ENCODE assay signal across 12 cellular contexts in genomic region chr3:18657858-18658820, GRCh38.
DNase-seq lines count a peak whose midpoint lies in the region; ATAC-seq lines count a peak whose summit lies in the region.
"Had no signal": no experiment of that assay in that cellular context is flagged by ENCODE, and none has a peak within 500 bp of the region (broad histone marks: within the 10 kb centered on the region; RNA-seq: fewer than 3 reads in every experiment).

No MANE protein-coding gene starts in this region.

- no peaks in the 10 kb centered on the region for H3K9me3 ChIP-seq in naive thymus-derived CD4-positive, alpha-beta T cell (ENCODE audit: control insufficient read depth in 2 of 3, low read length in 3 of 3)
- H3K9me3 ChIP-seq: esophagus squamous epithelium, thyroid gland had no signal

- ATAC-seq in activated T-helper 17 cell treated with anti-CD3 and anti-CD28 coated beads, Interleukin-2, amount 50 U/mL, for 72 hours (replicated peaks), result peak; percentile 79
- ATAC-seq in naive thymus-derived CD4-positive, alpha-beta T cell, result peak; percentile 56

- no peaks in the 10 kb centered on the region for H3K36me3 ChIP-seq in naive thymus-derived CD4-positive, alpha-beta T cell (ENCODE audit: control insufficient read depth in 2 of 3, insufficient read depth in 3 of 3, low read length in 3 of 3)
- H3K36me3 ChIP-seq: esophagus squamous epithelium, thyroid gland had no signal

- H3K27me3 Mint-ChIP-seq in activated T-helper 17 cell treated with anti-CD3 and anti-CD28 coated beads, Interleukin-2, amount 50 U/mL, for 72 hours, result no peaks in the 10 kb centered on the region
- no peaks in the 10 kb centered on the region for H3K27me3 Mint-ChIP-seq in naive thymus-derived CD4-positive, alpha-beta T cell

- POLR2A ChIA-PET in naive thymus-derived CD4-positive, alpha-beta T cell (lab: Charles Lee), result interaction anchor here (0.6 to 1.0 kb wide), 7 partner anchors 34 to 229 kb away, joined by 3 to 4 read pairs (median 3); no protein-coding TSS in a partner anchor

- no peak overlapping the region for H3K4me3 ChIP-seq in naive thymus-derived CD4-positive, alpha-beta T cell (ENCODE audit: low read length)
- H3K4me3 ChIP-seq: esophagus squamous epithelium, thyroid gland had no signal

- in situ Hi-C loops in KBM-7 (cut with MboI; ENCODE audit: low pct_unique_long_range_greater_than_20kb, low sequenced_read_pairs), result no loop called here

- peaks cover 3% of the 10 kb centered on the region for H3K9me3 Mint-ChIP-seq in activated T-helper 17 cell treated with anti-CD3 and anti-CD28 coated beads, Interleukin-2, amount 50 U/mL, for 72 hours
- peaks cover 0 to 19% (median 0%) of the 10 kb centered on the region in 11 donors for H3K9me3 Mint-ChIP-seq in naive thymus-derived CD4-positive, alpha-beta T cell

- peaks cover 30% of the 10 kb centered on the region for H3K4me1 Mint-ChIP-seq in activated T-helper 17 cell treated with anti-CD3 and anti-CD28 coated beads, Interleukin-2, amount 50 U/mL, for 72 hours
- H3K4me1 Mint-ChIP-seq in naive thymus-derived CD4-positive, alpha-beta T cell, result peaks cover 24 to 66% (median 39%) of the 10 kb centered on the region in 7 donors

- H3K27ac ChIP-seq in naive thymus-derived CD4-positive, alpha-beta T cell (ENCODE audit: low read depth, low read length), result no peak overlapping the region
- H3K27ac ChIP-seq: thyroid gland had no signal

- no peaks in the 10 kb centered on the region for H3K36me3 Mint-ChIP-seq in activated T-helper 17 cell treated with anti-CD3 and anti-CD28 coated beads, Interleukin-2, amount 50 U/mL, for 72 hours (ENCODE audit: low read depth)
- H3K36me3 Mint-ChIP-seq in naive thymus-derived CD4-positive, alpha-beta T cell, result peaks cover 0 to 29% (median 0%) of the 10 kb centered on the region in 5 donors

- CTCF ChIA-PET in naive thymus-derived CD4-positive, alpha-beta T cell (lab: Charles Lee), result interaction anchor here (2.0 kb wide), 1 partner anchor 12 kb away, joined by 4 read pairs; no protein-coding TSS in a partner anchor

- peak; percentile 23 for DNase-seq in NCI-H82 (lab: John Stamatoyannopoulos, UW)
- no peak for DNase-seq in NCI-H82 treated with DMSO at 0.1 percent for 48 hours (lab: John Stamatoyannopoulos, UW; ENCODE audit: unreplicated experiment)
- peak; percentile 78 for DNase-seq in KBM-7
- peak in 4 of 9 donors; percentile 14 to 35 (median 26) for DNase-seq in naive thymus-derived CD4-positive, alpha-beta T cell
- DNase-seq in SIG-M5 (lab: John Stamatoyannopoulos, UW), result no peak
- no peak for DNase-seq in NCI-H1105 (lab: John Stamatoyannopoulos, UW)
- DNase-seq in NCI-H2081 treated with DMSO at 0.1 percent for 48 hours (lab: John Stamatoyannopoulos, UW), result no peak
- DNase-seq: esophagus squamous epithelium, NCI-H2029 treated with DMSO at 0.1 percent for 48 hours, OCI-M1, thyroid gland had no signal

- H3K27me3 ChIP-seq in naive thymus-derived CD4-positive, alpha-beta T cell (ENCODE audit: control insufficient read depth in 2 of 2, insufficient read depth in 2 of 2, low read length in 2 of 2), result no peaks in the 10 kb centered on the region
- H3K27me3 ChIP-seq: esophagus squamous epithelium, thyroid gland had no signal

- peaks cover 6 to 21% of the 10 kb centered on the region in 2 donors for H3K4me1 ChIP-seq in naive thymus-derived CD4-positive, alpha-beta T cell (ENCODE audit: control insufficient read depth in 2 of 2, insufficient read depth in 2 of 2, low read length in 2 of 2)
- H3K4me1 ChIP-seq: thyroid gland had no signal

- intact Hi-C loops in naive thymus-derived CD4-positive, alpha-beta T cell (cut with micrococcal nuclease), result loop anchor here (2.0 to 5.0 kb wide), 3 partner anchors 15 to 99 kb away; no protein-coding TSS in a partner anchor

- H3K27ac Mint-ChIP-seq in activated T-helper 17 cell treated with anti-CD3 and anti-CD28 coated beads, Interleukin-2, amount 50 U/mL, for 72 hours, result peak overlapping the region; percentile 70
- peak overlapping the region in 8 of 9 donors; percentile 1 to 74 (median 34) for H3K27ac Mint-ChIP-seq in naive thymus-derived CD4-positive, alpha-beta T cell

- H3K4me3 Mint-ChIP-seq in activated T-helper 17 cell treated with anti-CD3 and anti-CD28 coated beads, Interleukin-2, amount 50 U/mL, for 72 hours, result peak overlapping the region; percentile 62
- peak overlapping the region in 9 of 10 donors; percentile 7 to 53 (median 30) for H3K4me3 Mint-ChIP-seq in naive thymus-derived CD4-positive, alpha-beta T cell

Comparison
In these comparisons a context has a peak if more than half of its experiments do, and no peak if none do; other contexts are left out.
1. DNase-seq: peak in NCI-H82 (single experiment) and KBM-7 (single experiment); none in NCI-H82 treated with DMSO at 0.1 percent for 48 hours (single experiment), SIG-M5 (single experiment), NCI-H1105 (single experiment) and NCI-H2081 treated with DMSO at 0.1 percent for 48 hours (single experiment).